In the genomic region with DNA sequence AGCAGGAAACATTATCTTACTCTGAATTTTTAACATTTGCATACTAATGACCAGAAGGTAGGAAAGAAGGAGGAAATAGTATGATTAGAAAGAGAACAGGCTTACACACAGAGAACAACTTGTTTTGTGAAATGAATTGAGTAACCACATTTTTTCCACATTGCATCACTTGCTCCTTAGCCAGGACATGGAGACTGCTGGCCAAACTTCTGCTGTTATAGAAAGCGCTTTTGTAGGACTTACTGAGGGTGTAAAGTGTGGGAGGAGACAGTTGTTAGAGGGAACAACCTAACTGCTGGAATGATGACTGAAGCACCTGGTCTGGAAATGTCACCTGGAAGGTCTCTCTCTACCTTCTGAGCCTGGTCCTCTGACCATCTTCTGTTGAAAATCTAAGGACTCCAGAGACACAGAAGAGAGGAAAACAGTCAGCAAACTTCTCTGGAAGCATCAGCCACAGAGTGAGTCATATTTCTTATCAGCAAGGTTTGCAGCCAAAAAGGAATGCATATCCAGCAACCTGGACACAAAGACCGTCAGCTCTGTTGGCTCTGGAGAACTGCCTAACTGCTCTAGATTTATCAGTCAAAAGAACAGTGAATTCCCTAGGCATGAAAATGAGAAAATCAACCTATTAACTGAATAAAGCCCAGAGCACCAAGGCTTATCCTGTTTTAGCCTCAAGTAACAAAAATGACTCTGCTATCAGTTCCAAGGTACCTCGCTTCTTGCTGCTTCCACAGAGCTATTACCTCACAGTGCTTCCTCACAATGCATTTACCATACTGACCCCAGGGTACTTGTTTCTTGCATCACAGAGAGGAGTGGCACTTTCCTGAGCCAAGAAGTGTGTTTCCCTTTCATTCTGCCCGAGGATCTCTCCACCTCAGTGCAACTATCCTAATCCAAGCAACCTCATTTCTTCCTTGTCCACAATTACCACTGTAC, we compare ENCODE assay signal across 8 cellular contexts.
A peak's percentile ranks its signal among the peaks of the same experiment; 100 is the strongest.
DNase-seq lines count a peak whose midpoint lies in the region; ATAC-seq and TF ChIP-seq lines count a peak whose summit lies in the region.

No MANE protein-coding gene starts in this region.

- no peak overlapping the region for H3K4me3 Mint-ChIP-seq in CD4-positive, alpha-beta memory T cell

- H3K36me3 Mint-ChIP-seq in CD4-positive, alpha-beta memory T cell, result peaks cover 42 to 49% of the 10 kb centered on the region in 2 donors

- WGBS in lung, 2 donors, result 24 to 37% methylated on average over 4 of the region's 4 CpGs
- WGBS in urinary bladder, result 17% methylated on average over 4 of the region's 4 CpGs

- intact Hi-C loops in CD4-positive, alpha-beta memory T cell (cut with micrococcal nuclease), result no loop called here

- H3K4me3 ChIP-seq in AG04449 (ENCODE audit: low read depth, low read length) (peak overlapping the region; percentile 28; the same call in 1 of the 2 replicates), lung (no peak overlapping the region), urinary bladder (ENCODE audit: low read depth, low read length) (no peak overlapping the region), HAP-1 (no peak overlapping the region)
- H3K4me3 ChIP-seq in CD4-positive, alpha-beta memory T cell (ENCODE audit: low read length in 2 of 2), result no peak overlapping the region

- ATAC-seq in lung (ENCODE audit: insufficient read depth, low FRiP score), result peak; percentile 85

- H3K9me3 ChIP-seq in lung (ENCODE audit: control insufficient read depth in 2 of 2, insufficient read depth in 1 of 2, low read length in 1 of 2), result no peaks in the 10 kb centered on the region
- H3K9me3 ChIP-seq in HAP-1, result no peaks in the 10 kb centered on the region
- H3K9me3 ChIP-seq in CD4-positive, alpha-beta memory T cell (ENCODE audit: control insufficient read depth in 1 of 2, low read length in 2 of 2), result no peaks in the 10 kb centered on the region

- H3K27ac ChIP-seq in cingulate gyrus (ENCODE audit: low read depth, low read length) (peak overlapping the region; percentile 48), lung (ENCODE audit: low read depth in 1 of 2, low read length in 1 of 2) (peak overlapping the region; percentile 79 to 93), urinary bladder (ENCODE audit: low read depth) (peak overlapping the region; percentile 89)
- H3K27ac ChIP-seq in CD4-positive, alpha-beta memory T cell (ENCODE audit: low read depth, low read length), result no peak overlapping the region

- POLR2A ChIA-PET in AG04449 (lab: Yijun Ruan, JAX), result interaction anchor here (0.5 kb wide), 1 partner anchor 13 kb away, joined by 3 read pairs; no protein-coding TSS in a partner anchor
- POLR2A ChIA-PET in CD4-positive, alpha-beta memory T cell (lab: Charles Lee; ENCODE audit: partially characterized antibody), result no interaction called here

- peaks cover 0 to 16% of the 10 kb centered on the region in 2 donors for H3K4me1 ChIP-seq in lung (ENCODE audit: control insufficient read depth in 2 of 2, insufficient read depth in 2 of 2, low read length in 2 of 2)
- H3K4me1 ChIP-seq in urinary bladder (ENCODE audit: insufficient read depth), result no peaks in the 10 kb centered on the region
- H3K4me1 ChIP-seq in HAP-1, result no peaks in the 10 kb centered on the region
- H3K4me1 ChIP-seq in CD4-positive, alpha-beta memory T cell (ENCODE audit: insufficient read depth, low read length), result no peaks in the 10 kb centered on the region

- peaks cover 4% of the 10 kb centered on the region in 2 donors for H3K36me3 ChIP-seq in lung (ENCODE audit: control insufficient read depth in 2 of 2, insufficient read depth in 2 of 2, low read length in 2 of 2)
- H3K36me3 ChIP-seq in urinary bladder (ENCODE audit: insufficient read depth), result peaks cover 1% of the 10 kb centered on the region
- peaks cover 15% of the 10 kb centered on the region for H3K36me3 ChIP-seq in HAP-1 (replicated peaks)
- peaks cover 4% of the 10 kb centered on the region for H3K36me3 ChIP-seq in CD4-positive, alpha-beta memory T cell (ENCODE audit: insufficient read depth, low read length)

- no peaks in the 10 kb centered on the region for H3K27me3 Mint-ChIP-seq in CD4-positive, alpha-beta memory T cell

- peak; percentile 67 for DNase-seq in AG04449 (ENCODE audit: low read depth, low spot score)
- DNase-seq in MV-4-11 (lab: John Stamatoyannopoulos, UW), result peak; percentile 83
- peak; percentile 50 for DNase-seq in lung (ENCODE audit: low spot score)
- DNase-seq in cerebellum (ENCODE audit: low spot score), result no peak
- no peak for DNase-seq in HAP-1 (ENCODE audit: low spot score in 2 of 2)
- no peak for DNase-seq in CD4-positive, alpha-beta memory T cell

- H3K9me3 Mint-ChIP-seq in CD4-positive, alpha-beta memory T cell, result peaks cover 0 to 2% (median 0%) of the 10 kb centered on the region in 8 donors

- TF ChIP-seq CTCF in AG04449 (IDR thresholded peaks at IDR 0.05; ENCODE audit: insufficient read depth, low read length, missing control alignments) (no peak), lung (IDR thresholded peaks at IDR 0.05; ENCODE audit: control extremely low read depth, extremely low read depth) (no peak)

- in situ Hi-C loops in HAP-1 (cut with MboI; ENCODE audit: low sequenced_read_pairs), result no loop called here

- no peaks in the 10 kb centered on the region for H3K4me1 Mint-ChIP-seq in CD4-positive, alpha-beta memory T cell

- CTCF ChIA-PET in AG04449 (lab: Yijun Ruan, JAX), result interaction anchor here (1.0 to 5.3 kb wide), 2 partner anchors 8 to 13 kb away, joined by 3 to 34 read pairs; no protein-coding TSS in a partner anchor
- CTCF ChIA-PET in CD4-positive, alpha-beta memory T cell (lab: Charles Lee; ENCODE audit: partially characterized antibody), result interaction anchor here (0.7 kb wide), 1 partner anchor 9 kb away, joined by 3 read pairs; no protein-coding TSS in a partner anchor

- H3K27ac Mint-ChIP-seq in CD4-positive, alpha-beta memory T cell, result peak overlapping the region in 1 of 7 donors; percentile 52

- H3K27me3 ChIP-seq in lung (ENCODE audit: control insufficient read depth, insufficient read depth), result no peaks in the 10 kb centered on the region
- no peaks in the 10 kb centered on the region for H3K27me3 ChIP-seq in HAP-1 (ENCODE audit: low read depth)
- H3K27me3 ChIP-seq in CD4-positive, alpha-beta memory T cell (ENCODE audit: insufficient read depth, low read length), result no peaks in the 10 kb centered on the region

Comparison
In these comparisons a context has a peak if more than half of its experiments do, and no peak if none do; other contexts are left out.
1. DNase-seq: peak in AG04449 (single experiment), MV-4-11 (single experiment) and lung (single experiment); none in cerebellum (single experiment), HAP-1 (0 of 2) and CD4-positive, alpha-beta memory T cell (0 of 5).